1 cellular context compared by ENCODE assay signal in the genomic region with DNA sequence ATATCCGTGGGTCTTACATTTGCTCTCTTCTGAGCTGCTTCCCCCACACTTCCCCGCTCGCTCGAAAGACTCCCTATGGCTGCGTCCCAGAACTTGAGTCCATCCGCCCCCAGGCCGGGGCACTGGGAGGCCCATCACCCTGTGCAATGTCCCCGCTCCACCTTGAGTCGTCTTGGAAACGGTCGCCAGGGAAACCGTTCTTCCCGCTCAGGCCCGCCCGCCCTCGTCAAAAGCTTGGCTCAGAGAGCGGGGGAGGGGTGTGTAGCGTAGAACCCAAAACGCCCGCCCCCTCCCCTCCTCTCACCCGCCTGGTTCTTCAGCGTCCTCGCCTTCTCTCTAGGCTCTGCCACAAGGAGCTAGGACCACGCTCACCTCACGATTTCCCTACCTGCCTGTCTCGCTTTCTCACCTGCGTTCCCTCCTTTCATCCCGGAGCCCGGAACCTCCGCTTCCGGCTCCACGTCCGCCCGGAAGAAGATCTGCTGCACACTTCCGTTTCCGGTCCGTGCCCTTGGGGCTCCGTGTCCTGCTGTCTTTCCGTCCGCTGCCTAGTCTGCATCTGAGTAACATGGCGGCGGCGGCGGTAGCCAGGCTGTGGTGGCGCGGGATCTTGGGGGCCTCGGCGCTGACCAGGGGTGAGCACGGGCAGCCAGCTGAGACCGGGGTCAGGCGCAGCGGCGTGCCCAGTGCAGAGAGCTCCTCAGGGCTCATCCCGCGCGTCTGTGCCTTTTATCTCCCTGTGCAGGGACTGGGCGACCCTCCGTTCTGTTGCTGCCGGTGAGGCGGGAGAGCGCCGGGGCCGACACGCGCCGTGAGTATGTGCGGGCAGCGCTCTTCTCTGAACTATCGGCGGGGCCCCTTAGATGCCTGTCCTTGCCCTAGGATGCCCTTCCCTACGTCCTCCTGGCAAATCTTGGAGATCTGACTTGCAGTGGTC.
TF ChIP-seq lines count a peak whose summit lies in the region.

A gene (minus strand): TSS at position 447 of the 937 bp plus-strand sequence. CDS start 19 bp downstream, at position 428.
A gene (plus strand): TSS at position 551 of the 937 bp plus-strand sequence. CDS start 18 bp downstream, at position 569.

TF ChIP-seq in HepG2, 621 proteins besides CTCF, POLR2A, EP300 and RAD21 (continues in another document):
- TF ChIP-seq ZNF768 (CRISPR knock-in tag; IDR thresholded peaks at IDR 0.05) (peak; percentile 73), ZFY (CRISPR knock-in tag; IDR thresholded peaks at IDR 0.05) (peak; percentile 90), SRSF1 (optimal IDR thresholded peaks at IDR 0.05; ENCODE audit: low read depth, low read length) (peak; percentile 71), SMAD1 (CRISPR knock-in tag; IDR thresholded peaks at IDR 0.05; ENCODE audit: borderline replicate concordance, low read depth) (peak; percentile 94; the same call in 1 of the 2 replicates), DMAP1 (CRISPR knock-in tag; IDR thresholded peaks at IDR 0.05) (peak; percentile 97), CBX5 (CRISPR knock-in tag; IDR thresholded peaks at IDR 0.05; ENCODE audit: borderline replicate concordance) (peak; percentile 99), SRSF4 (IDR thresholded peaks at IDR 0.05; ENCODE audit: low read depth, low read length, poor library complexity, severe bottlenecking) (no peak), CAMTA2 (CRISPR knock-in tag; IDR thresholded peaks at IDR 0.05; ENCODE audit: borderline replicate concordance) (no peak), SALL1 (CRISPR knock-in tag; IDR thresholded peaks at IDR 0.05) (peak; percentile 83), LCORL (IDR thresholded peaks at IDR 0.05) (no peak), LCORL (CRISPR knock-in tag; IDR thresholded peaks at IDR 0.05) (peak; percentile 68), SOX13 (IDR thresholded peaks at IDR 0.05) (no peak), SOX13 (CRISPR knock-in tag; conservative IDR thresholded peaks at IDR 0.05 in 1 of 2, IDR thresholded peaks at IDR 0.05 in 1 of 2) (peak in 1 of 2 experiments; percentile 55; a peak in 2 of 4 replicates), NCOA2 (CRISPR knock-in tag; IDR thresholded peaks at IDR 0.05) (peak; percentile 68; the same call in 1 of the 2 replicates), SP1 (IDR thresholded peaks at IDR 0.05) (no peak), SP1 (CRISPR knock-in tag; IDR thresholded peaks at IDR 0.05) (peak; percentile 94), ZZZ3 (CRISPR knock-in tag; IDR thresholded peaks at IDR 0.05; ENCODE audit: borderline replicate concordance) (peak; percentile 93; the same call in 1 of the 2 replicates), NFKBIZ (CRISPR knock-in tag; IDR thresholded peaks at IDR 0.05) (peak; percentile 67; the same call in 1 of the 2 replicates), KDM4B (CRISPR knock-in tag; IDR thresholded peaks at IDR 0.05) (peak; percentile 98), SCMH1 (CRISPR knock-in tag; IDR thresholded peaks at IDR 0.05; ENCODE audit: borderline replicate concordance) (no peak), RORA (CRISPR knock-in tag; IDR thresholded peaks at IDR 0.05) (no peak), SRF (IDR thresholded peaks at IDR 0.05; ENCODE audit: low read depth, low read length) (peak; percentile 83), ZFP62 (CRISPR knock-in tag; IDR thresholded peaks at IDR 0.05) (no peak), SIX1 (CRISPR knock-in tag; IDR thresholded peaks at IDR 0.05; ENCODE audit: borderline replicate concordance) (no peak), ONECUT2 (CRISPR knock-in tag; IDR thresholded peaks at IDR 0.05) (no peak), WIZ (CRISPR knock-in tag; IDR thresholded peaks at IDR 0.05) (no peak), SMAD3 (CRISPR knock-in tag; IDR thresholded peaks at IDR 0.05) (peak; percentile 97), KLF16 (CRISPR knock-in tag; IDR thresholded peaks at IDR 0.05) (peak; percentile 75 to 99; a peak in 3 of 4 replicates), NFRKB (IDR thresholded peaks at IDR 0.05) (peak; percentile 98), NPAS2 (CRISPR knock-in tag; IDR thresholded peaks at IDR 0.05; ENCODE audit: borderline replicate concordance) (no peak; the same call in 1 of the 2 replicates), ARNTL (CRISPR knock-in tag; IDR thresholded peaks at IDR 0.05) (peak; percentile 79; the same call in 1 of the 2 replicates), ZNF432 (CRISPR knock-in tag; IDR thresholded peaks at IDR 0.05; ENCODE audit: borderline replicate concordance) (no peak), ZNF317 (CRISPR knock-in tag; IDR thresholded peaks at IDR 0.05) (peak; percentile 27; the same call in 1 of the 2 replicates), DPF2 (CRISPR knock-in tag; IDR thresholded peaks at IDR 0.05; ENCODE audit: borderline replicate concordance, low read depth) (no peak), ZNF660 (CRISPR knock-in tag; IDR thresholded peaks at IDR 0.05; ENCODE audit: borderline replicate concordance, low read depth) (no peak), ARNT (IDR thresholded peaks at IDR 0.05) (no peak), ZNF354B (CRISPR knock-in tag; IDR thresholded peaks at IDR 0.05) (peak; percentile 85; the same call in 1 of the 2 replicates), ZNF441 (CRISPR knock-in tag; IDR thresholded peaks at IDR 0.05; ENCODE audit: borderline replicate concordance) (no peak), U2AF1 (optimal IDR thresholded peaks at IDR 0.05; ENCODE audit: low read depth, low read length) (peak; percentile 99), ZNF563 (CRISPR knock-in tag; IDR thresholded peaks at IDR 0.05) (peak; percentile 87), SMC3 (IDR thresholded peaks at IDR 0.05; ENCODE audit: low read length) (no peak), FOXA3 (CRISPR knock-in tag; IDR thresholded peaks at IDR 0.05) (peak; percentile 85), JDP2 (CRISPR knock-in tag; IDR thresholded peaks at IDR 0.05; ENCODE audit: borderline replicate concordance) (no peak), KDM5B (CRISPR knock-in tag; IDR thresholded peaks at IDR 0.05; ENCODE audit: borderline replicate concordance) (peak; percentile 95; the same call in 1 of the 2 replicates), EED (CRISPR knock-in tag; IDR thresholded peaks at IDR 0.05) (no peak), ERF (CRISPR knock-in tag; IDR thresholded peaks at IDR 0.05) (peak; percentile 97), ZSCAN20 (CRISPR knock-in tag; IDR thresholded peaks at IDR 0.05; ENCODE audit: borderline replicate concordance) (no peak), ARID2 (CRISPR knock-in tag; IDR thresholded peaks at IDR 0.05; ENCODE audit: borderline replicate concordance) (peak; percentile 93), ZNF337 (CRISPR knock-in tag; IDR thresholded peaks at IDR 0.05; ENCODE audit: borderline replicate concordance, low read depth) (no peak), ZNF333 (CRISPR knock-in tag; IDR thresholded peaks at IDR 0.05; ENCODE audit: borderline replicate concordance) (no peak), ZFP82 (CRISPR knock-in tag; IDR thresholded peaks at IDR 0.05; ENCODE audit: borderline replicate concordance) (0 out of 2 replicates have a peak, but pooled peaks have one; percentile 58), MEIS1 (CRISPR knock-in tag; IDR thresholded peaks at IDR 0.05; ENCODE audit: borderline replicate concordance) (0 out of 2 replicates have a peak, but pooled peaks have one; percentile 48)
- TF ChIP-seq, protein P1, sequence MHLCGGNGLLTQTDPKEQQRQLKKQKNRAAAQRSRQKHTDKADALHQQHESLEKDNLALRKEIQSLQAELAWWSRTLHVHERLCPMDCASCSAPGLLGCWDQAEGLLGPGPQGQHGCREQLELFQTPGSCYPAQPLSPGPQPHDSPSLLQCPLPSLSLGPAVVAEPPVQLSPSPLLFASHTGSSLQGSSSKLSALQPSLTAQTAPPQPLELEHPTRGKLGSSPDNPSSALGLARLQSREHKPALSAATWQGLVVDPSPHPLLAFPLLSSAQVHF (CRISPR knock-in tag; IDR thresholded peaks at IDR 0.05), result peak; percentile 47; the same call in 1 of the 2 replicates
- TF ChIP-seq, protein P2, sequence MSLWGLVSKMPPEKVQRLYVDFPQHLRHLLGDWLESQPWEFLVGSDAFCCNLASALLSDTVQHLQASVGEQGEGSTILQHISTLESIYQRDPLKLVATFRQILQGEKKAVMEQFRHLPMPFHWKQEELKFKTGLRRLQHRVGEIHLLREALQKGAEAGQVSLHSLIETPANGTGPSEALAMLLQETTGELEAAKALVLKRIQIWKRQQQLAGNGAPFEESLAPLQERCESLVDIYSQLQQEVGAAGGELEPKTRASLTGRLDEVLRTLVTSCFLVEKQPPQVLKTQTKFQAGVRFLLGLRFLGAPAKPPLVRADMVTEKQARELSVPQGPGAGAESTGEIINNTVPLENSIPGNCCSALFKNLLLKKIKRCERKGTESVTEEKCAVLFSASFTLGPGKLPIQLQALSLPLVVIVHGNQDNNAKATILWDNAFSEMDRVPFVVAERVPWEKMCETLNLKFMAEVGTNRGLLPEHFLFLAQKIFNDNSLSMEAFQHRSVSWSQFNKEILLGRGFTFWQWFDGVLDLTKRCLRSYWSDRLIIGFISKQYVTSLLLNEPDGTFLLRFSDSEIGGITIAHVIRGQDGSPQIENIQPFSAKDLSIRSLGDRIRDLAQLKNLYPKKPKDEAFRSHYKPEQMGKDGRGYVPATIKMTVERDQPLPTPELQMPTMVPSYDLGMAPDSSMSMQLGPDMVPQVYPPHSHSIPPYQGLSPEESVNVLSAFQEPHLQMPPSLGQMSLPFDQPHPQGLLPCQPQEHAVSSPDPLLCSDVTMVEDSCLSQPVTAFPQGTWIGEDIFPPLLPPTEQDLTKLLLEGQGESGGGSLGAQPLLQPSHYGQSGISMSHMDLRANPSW (CRISPR knock-in tag; IDR thresholded peaks at IDR 0.05; ENCODE audit: borderline replicate concordance), result peak; percentile 54; the same call in 1 of the 2 replicates
- TF ChIP-seq, protein P3, sequence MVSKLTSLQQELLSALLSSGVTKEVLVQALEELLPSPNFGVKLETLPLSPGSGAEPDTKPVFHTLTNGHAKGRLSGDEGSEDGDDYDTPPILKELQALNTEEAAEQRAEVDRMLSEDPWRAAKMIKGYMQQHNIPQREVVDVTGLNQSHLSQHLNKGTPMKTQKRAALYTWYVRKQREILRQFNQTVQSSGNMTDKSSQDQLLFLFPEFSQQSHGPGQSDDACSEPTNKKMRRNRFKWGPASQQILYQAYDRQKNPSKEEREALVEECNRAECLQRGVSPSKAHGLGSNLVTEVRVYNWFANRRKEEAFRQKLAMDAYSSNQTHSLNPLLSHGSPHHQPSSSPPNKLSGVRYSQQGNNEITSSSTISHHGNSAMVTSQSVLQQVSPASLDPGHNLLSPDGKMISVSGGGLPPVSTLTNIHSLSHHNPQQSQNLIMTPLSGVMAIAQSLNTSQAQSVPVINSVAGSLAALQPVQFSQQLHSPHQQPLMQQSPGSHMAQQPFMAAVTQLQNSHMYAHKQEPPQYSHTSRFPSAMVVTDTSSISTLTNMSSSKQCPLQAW (CRISPR knock-in tag; IDR thresholded peaks at IDR 0.05), result peak; percentile 96
- TF ChIP-seq, protein P4, sequence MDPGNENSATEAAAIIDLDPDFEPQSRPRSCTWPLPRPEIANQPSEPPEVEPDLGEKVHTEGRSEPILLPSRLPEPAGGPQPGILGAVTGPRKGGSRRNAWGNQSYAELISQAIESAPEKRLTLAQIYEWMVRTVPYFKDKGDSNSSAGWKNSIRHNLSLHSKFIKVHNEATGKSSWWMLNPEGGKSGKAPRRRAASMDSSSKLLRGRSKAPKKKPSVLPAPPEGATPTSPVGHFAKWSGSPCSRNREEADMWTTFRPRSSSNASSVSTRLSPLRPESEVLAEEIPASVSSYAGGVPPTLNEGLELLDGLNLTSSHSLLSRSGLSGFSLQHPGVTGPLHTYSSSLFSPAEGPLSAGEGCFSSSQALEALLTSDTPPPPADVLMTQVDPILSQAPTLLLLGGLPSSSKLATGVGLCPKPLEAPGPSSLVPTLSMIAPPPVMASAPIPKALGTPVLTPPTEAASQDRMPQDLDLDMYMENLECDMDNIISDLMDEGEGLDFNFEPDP (CRISPR knock-in tag; conservative IDR thresholded peaks at IDR 0.05), result peak; percentile 79; the same call in 1 of the 2 replicates
- TF ChIP-seq, protein P5, sequence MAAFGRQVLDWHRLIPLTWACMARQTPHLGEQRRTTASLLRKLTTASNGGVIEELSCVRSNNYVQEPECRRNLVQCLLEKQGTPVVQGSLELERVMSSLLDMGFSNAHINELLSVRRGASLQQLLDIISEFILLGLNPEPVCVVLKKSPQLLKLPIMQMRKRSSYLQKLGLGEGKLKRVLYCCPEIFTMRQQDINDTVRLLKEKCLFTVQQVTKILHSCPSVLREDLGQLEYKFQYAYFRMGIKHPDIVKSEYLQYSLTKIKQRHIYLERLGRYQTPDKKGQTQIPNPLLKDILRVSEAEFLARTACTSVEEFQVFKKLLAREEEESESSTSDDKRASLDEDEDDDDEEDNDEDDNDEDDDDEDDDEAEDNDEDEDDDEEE (CRISPR knock-in tag; IDR thresholded peaks at IDR 0.05), result peak; percentile 83
- TF ChIP-seq, protein P6, sequence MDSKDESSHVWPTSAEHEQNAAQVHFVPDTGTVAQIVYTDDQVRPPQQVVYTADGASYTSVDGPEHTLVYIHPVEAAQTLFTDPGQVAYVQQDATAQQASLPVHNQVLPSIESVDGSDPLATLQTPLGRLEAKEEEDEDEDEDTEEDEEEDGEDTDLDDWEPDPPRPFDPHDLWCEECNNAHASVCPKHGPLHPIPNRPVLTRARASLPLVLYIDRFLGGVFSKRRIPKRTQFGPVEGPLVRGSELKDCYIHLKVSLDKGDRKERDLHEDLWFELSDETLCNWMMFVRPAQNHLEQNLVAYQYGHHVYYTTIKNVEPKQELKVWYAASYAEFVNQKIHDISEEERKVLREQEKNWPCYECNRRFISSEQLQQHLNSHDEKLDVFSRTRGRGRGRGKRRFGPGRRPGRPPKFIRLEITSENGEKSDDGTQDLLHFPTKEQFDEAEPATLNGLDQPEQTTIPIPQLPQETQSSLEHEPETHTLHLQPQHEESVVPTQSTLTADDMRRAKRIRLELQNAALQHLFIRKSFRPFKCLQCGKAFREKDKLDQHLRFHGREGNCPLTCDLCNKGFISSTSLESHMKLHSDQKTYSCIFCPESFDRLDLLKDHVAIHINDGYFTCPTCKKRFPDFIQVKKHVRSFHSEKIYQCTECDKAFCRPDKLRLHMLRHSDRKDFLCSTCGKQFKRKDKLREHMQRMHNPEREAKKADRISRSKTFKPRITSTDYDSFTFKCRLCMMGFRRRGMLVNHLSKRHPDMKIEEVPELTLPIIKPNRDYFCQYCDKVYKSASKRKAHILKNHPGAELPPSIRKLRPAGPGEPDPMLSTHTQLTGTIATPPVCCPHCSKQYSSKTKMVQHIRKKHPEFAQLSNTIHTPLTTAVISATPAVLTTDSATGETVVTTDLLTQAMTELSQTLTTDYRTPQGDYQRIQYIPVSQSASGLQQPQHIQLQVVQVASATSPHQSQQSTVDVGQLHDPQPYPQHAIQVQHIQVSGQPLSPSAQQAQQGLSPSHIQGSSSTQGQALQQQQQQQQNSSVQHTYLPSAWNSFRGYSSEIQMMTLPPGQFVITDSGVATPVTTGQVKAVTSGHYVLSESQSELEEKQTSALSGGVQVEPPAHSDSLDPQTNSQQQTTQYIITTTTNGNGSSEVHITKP (CRISPR knock-in tag; IDR thresholded peaks at IDR 0.05; ENCODE audit: low read depth), result peak; percentile 78; the same call in 1 of the 2 replicates
